Comparison of ENCODE assay signal across 7 cellular contexts in the genomic region with DNA sequence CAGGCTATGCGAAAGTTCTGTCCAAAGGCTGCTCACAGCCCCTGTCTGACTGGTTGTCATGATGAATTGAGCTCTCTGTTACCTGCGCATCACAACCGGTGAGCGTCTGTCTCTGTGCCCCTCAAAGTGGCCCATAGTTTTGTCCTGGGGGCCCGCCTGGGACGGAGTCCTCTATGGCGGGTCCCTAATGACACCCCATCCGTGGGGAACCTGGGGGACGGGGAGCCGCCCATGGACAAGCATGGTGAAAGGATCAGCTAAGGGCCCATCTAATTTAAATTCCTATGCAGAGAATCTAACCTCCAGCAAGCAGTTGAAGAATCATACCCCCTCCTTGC. TPM values are rescaled to one million over a fixed set of nuclear protein-coding genes. Genes with fewer than 3 reads are reported as not detected.
DNase-seq lines count a peak whose midpoint lies in the region; ATAC-seq and TF ChIP-seq lines count a peak whose summit lies in the region.

No MANE protein-coding gene starts in this region.

- H4K8ac ChIP-seq in mesendoderm (ENCODE audit: low read depth, low read length) = no peak overlapping the region

- TF ChIP-seq POLR2A in body of pancreas (IDR thresholded peaks at IDR 0.05) = no peak

- H3K4me1 ChIP-seq in body of pancreas = peaks cover 30% of the 10 kb centered on the region
- peaks cover 6% of the 10 kb centered on the region for H3K4me1 ChIP-seq in mesendoderm (ENCODE audit: control insufficient read depth, low read depth, low read length)

- H3K27ac ChIP-seq in body of pancreas (peak overlapping the region; percentile 70 to 88 (median 83)), mesendoderm (ENCODE audit: low read depth, low read length) (peak overlapping the region; percentile 1)

- no peaks in the 10 kb centered on the region for H3K9me3 ChIP-seq in body of pancreas

- H3K18ac ChIP-seq in mesendoderm (ENCODE audit: low read length) = no peak overlapping the region

- DNase-seq in body of pancreas (peak in 1 of 4 donors; percentile 10), mesendoderm (peak; percentile 23), SK-N-DZ (ENCODE audit: low spot score) (no peak), NCI-H2196 treated with DMSO at 0.1 percent for 48 hours (lab: John Stamatoyannopoulos, UW; ENCODE audit: unreplicated experiment) (no peak), SKM-1 (lab: John Stamatoyannopoulos, UW; ENCODE audit: unreplicated experiment) (no peak)

- no peaks in the 10 kb centered on the region for H3K27me3 ChIP-seq in body of pancreas
- no peaks in the 10 kb centered on the region for H3K27me3 ChIP-seq in mesendoderm (ENCODE audit: insufficient read depth, low read length, poor library complexity)

- H3K4ac ChIP-seq in mesendoderm (ENCODE audit: low read depth, low read length) = peak overlapping the region; percentile 73

- peak; percentile 8 for ATAC-seq in GM19035 (IDR thresholded peaks at IDR 0.05; ENCODE audit: unreplicated experiment)
- peak; percentile 6 for ATAC-seq in HG03354 (IDR thresholded peaks at IDR 0.05; ENCODE audit: poor library complexity, severe bottlenecking, unreplicated experiment)
- no peak for ATAC-seq in body of pancreas

- peak overlapping the region; percentile 94 for H3K56ac ChIP-seq in mesendoderm (ENCODE audit: low read length)

- H3K23ac ChIP-seq in mesendoderm (ENCODE audit: low read length) = no peak overlapping the region

- peak overlapping the region; percentile 46 to 54 for H3K4me3 ChIP-seq in body of pancreas
- H3K4me3 ChIP-seq in mesendoderm (ENCODE audit: low read length) = peak overlapping the region; percentile 87

- no peak overlapping the region for H2AK5ac ChIP-seq in mesendoderm (ENCODE audit: low read length)

- H4K5ac ChIP-seq in mesendoderm (ENCODE audit: low read length) = no peak overlapping the region

- H2BK15ac ChIP-seq in mesendoderm (replicated peaks; ENCODE audit: low read depth) = no peak overlapping the region

- peaks cover 0 to 8% of the 10 kb centered on the region in 2 donors for H3K36me3 ChIP-seq in body of pancreas (replicated peaks in 1 of 2; ENCODE audit: insufficient read depth in 1 of 2, low read depth in 2 of 2)
- H3K36me3 ChIP-seq in mesendoderm (ENCODE audit: control insufficient read depth, insufficient read depth, low read length) = peaks cover 1% of the 10 kb centered on the region

- H3K79me2 ChIP-seq in mesendoderm (ENCODE audit: control insufficient read depth, insufficient read depth, low read length) = no peaks in the 10 kb centered on the region

- TF ChIP-seq CTCF in body of pancreas (IDR thresholded peaks at IDR 0.05) = no peak

- WGBS in body of pancreas, 2 donors = 5% methylated on average over 10 of the region's 10 CpGs; no CpG with 5 or more reads in 1 of the 2 donors
- no CpG with 5 or more reads among the region's 10 CpGs for WGBS in mesendoderm (ENCODE audit: extremely low coverage, insufficient coverage, low lambda C conversion rate)

- H3K4me2 ChIP-seq in mesendoderm (ENCODE audit: low read length) = peak overlapping the region; percentile 79

- H3K79me1 ChIP-seq in mesendoderm (ENCODE audit: low read length) = peaks cover 4% of the 10 kb centered on the region

- no peak overlapping the region for H2BK120ac ChIP-seq in mesendoderm (ENCODE audit: low read depth, low read length)

- intact Hi-C loops in body of pancreas (cut with DNase I) = no loop called here

- H2BK5ac ChIP-seq in mesendoderm (ENCODE audit: low read length) = no peak overlapping the region

- H3K9ac ChIP-seq in mesendoderm (ENCODE audit: low read length) = peak overlapping the region; percentile 85

RNA-seq across cellular contexts. Expression of a gene that starts 0.5 kb away (rescaled TPM):
- 10 to 100 TPM; 16.9 to 18.5 TPM for total RNA-seq in body of pancreas
- 5.0 TPM for polyA plus RNA-seq in mesendoderm (2013, experiment 1 of 2)
- polyA plus RNA-seq in mesendoderm (2013, experiment 2 of 2) = 4.7 TPM
- 17.2 and 27.4 TPM in 2 replicates for polyA plus RNA-seq in SK-N-DZ (2014; cell fraction: cytosol; rRNA removed)
- polyA plus RNA-seq in SK-N-DZ (2014; cell fraction: nucleus; rRNA removed) = 36.9 and 43.4 TPM in 2 replicates

RNA-seq across cellular contexts. Expression of a gene that starts 0.7 kb away (rescaled TPM):
- 10 to 100 TPM; 68.5 to 98.6 TPM for total RNA-seq in body of pancreas
- 6.9 TPM for polyA plus RNA-seq in mesendoderm (2013, experiment 1 of 2)
- polyA plus RNA-seq in mesendoderm (2013, experiment 2 of 2) = 7.5 TPM
- 15.4 and 17.2 TPM in 2 replicates for polyA plus RNA-seq in SK-N-DZ (2014; cell fraction: cytosol; rRNA removed)
- polyA plus RNA-seq in SK-N-DZ (2014; cell fraction: nucleus; rRNA removed) = 23.6 and 31.7 TPM in 2 replicates

RNA-seq across cellular contexts. Expression of a gene that starts 27.3 kb away (rescaled TPM):
- total RNA-seq in body of pancreas = 10 to 100 TPM; 69.9 to 75.2 TPM
- 40.7 TPM for polyA plus RNA-seq in mesendoderm (2013, experiment 1 of 2)
- polyA plus RNA-seq in mesendoderm (2013, experiment 2 of 2) = 39.8 TPM
- polyA plus RNA-seq in SK-N-DZ (2014; cell fraction: cytosol; rRNA removed) = 24.1 and 32.8 TPM in 2 replicates
- polyA plus RNA-seq in SK-N-DZ (2014; cell fraction: nucleus; rRNA removed) = 16.1 and 26.4 TPM in 2 replicates

RNA-seq across cellular contexts. Expression of a gene that starts 55.1 kb away (rescaled TPM):
- 10 to 100 TPM; 26.0 to 35.0 TPM for total RNA-seq in body of pancreas
- polyA plus RNA-seq in mesendoderm (2013, experiment 1 of 2) = 110 TPM
- 113 TPM for polyA plus RNA-seq in mesendoderm (2013, experiment 2 of 2)
- 4.5 and 20.2 TPM in 2 replicates for polyA plus RNA-seq in SK-N-DZ (2014; cell fraction: cytosol; rRNA removed)
- polyA plus RNA-seq in SK-N-DZ (2014; cell fraction: nucleus; rRNA removed) = 3.2 and 13.6 TPM in 2 replicates
